10 cellular contexts compared by ENCODE assay signal in genomic region chr3:161171113-161171512, GRCh38. TPM values are rescaled to one million over a fixed set of nuclear protein-coding genes. Genes with fewer than 3 reads are reported as not detected.
A peak's percentile ranks its signal among the peaks of the same experiment; 100 is the strongest.
DNase-seq lines count a peak whose midpoint lies in the region; ATAC-seq and TF ChIP-seq lines count a peak whose summit lies in the region.
"Had no signal": no experiment of that assay in that cellular context is flagged by ENCODE, and none has a peak within 500 bp of the region (broad histone marks: within the 10 kb centered on the region; RNA-seq: fewer than 3 reads in every experiment).

No MANE protein-coding gene starts in this region.

- peaks cover 0 to 13% (median 0%) of the 10 kb centered on the region in 9 donors for H3K9me3 Mint-ChIP-seq in naive thymus-derived CD8-positive, alpha-beta T cell

- H3K36me3 Mint-ChIP-seq in naive thymus-derived CD8-positive, alpha-beta T cell = peaks cover 0 to 3% (median 0%) of the 10 kb centered on the region in 3 donors

- H3K27ac ChIP-seq in osteoblast (ENCODE audit: low read depth, low read length) = peak overlapping the region; percentile 64
- H3K27ac ChIP-seq: thoracic aorta had no signal

- H3K4me1 Mint-ChIP-seq in naive thymus-derived CD8-positive, alpha-beta T cell = no peaks in the 10 kb centered on the region

- no peaks in the 10 kb centered on the region for H3K79me2 ChIP-seq in osteoblast (ENCODE audit: insufficient read depth, low read length)

- H3K4me3 Mint-ChIP-seq in naive thymus-derived CD8-positive, alpha-beta T cell = no peak overlapping the region

- POLR2A ChIA-PET in naive thymus-derived CD8-positive, alpha-beta T cell (lab: Charles Lee) = interaction anchor here (0.6 kb wide), 1 partner anchor 12 kb away, joined by 3 read pairs; no protein-coding TSS in a partner anchor

- no peak for TF ChIP-seq CTCF in fibroblast of pulmonary artery (IDR thresholded peaks at IDR 0.05; ENCODE audit: low read length, missing control alignments)
- no peak for TF ChIP-seq CTCF in osteoblast (IDR thresholded peaks at IDR 0.05; ENCODE audit: extremely low read depth, low read depth, low read length)

- DNase-seq in ELR (ENCODE audit: low read depth) (peak; percentile 80), RKO (ENCODE audit: low spot score) (peak; percentile 54), fibroblast of pulmonary artery (ENCODE audit: low read depth) (peak; percentile 86), osteoblast (ENCODE audit: insufficient read length, low spot score, missing footprints) (peak; percentile 87), NCI-H2029 (lab: John Stamatoyannopoulos, UW) (no peak), NAMALWA (ENCODE audit: low spot score) (no peak)
- DNase-seq in naive thymus-derived CD8-positive, alpha-beta T cell = no peak
- DNase-seq: small intestine had no signal

- H3K4me2 ChIP-seq in osteoblast (ENCODE audit: insufficient read depth, low read length) = peak overlapping the region; percentile 49

- H3K9me3 ChIP-seq in osteoblast (ENCODE audit: low read depth, low read length) = no peaks in the 10 kb centered on the region

- no peaks in the 10 kb centered on the region for H3K27me3 ChIP-seq in osteoblast (ENCODE audit: insufficient read depth, low read length)

- H4K20me1 ChIP-seq in osteoblast (ENCODE audit: insufficient read depth, low read length) = no peaks in the 10 kb centered on the region

- H3K27me3 Mint-ChIP-seq in naive thymus-derived CD8-positive, alpha-beta T cell = peaks cover 0 to 11% (median 2%) of the 10 kb centered on the region in 5 donors

- no peaks in the 10 kb centered on the region for H3K36me3 ChIP-seq in osteoblast (ENCODE audit: insufficient read depth, low read length)
- H3K36me3 ChIP-seq: thoracic aorta had no signal

- H3K27ac Mint-ChIP-seq in naive thymus-derived CD8-positive, alpha-beta T cell = no peak overlapping the region

- peaks cover 17% of the 10 kb centered on the region for H3K4me1 ChIP-seq in osteoblast (ENCODE audit: insufficient read depth, low read length)

- ATAC-seq in GM18873 (IDR thresholded peaks at IDR 0.05; ENCODE audit: low FRiP score, unreplicated experiment) = no peak
- ATAC-seq in naive thymus-derived CD8-positive, alpha-beta T cell = no peak

- no peak overlapping the region for H2AFZ ChIP-seq in osteoblast (ENCODE audit: low read length)

- H3K4me3 ChIP-seq in fibroblast of pulmonary artery (replicated peaks; ENCODE audit: low read depth, low read length) = no peak overlapping the region
- no peak overlapping the region for H3K4me3 ChIP-seq in osteoblast (ENCODE audit: insufficient read depth, low read length)
- H3K4me3 ChIP-seq: thoracic aorta had no signal

RNA-seq across cellular contexts. Expression of gene NMD3, which starts 50.0 kb away (rescaled TPM):
- 94.6 and 118 TPM in 2 replicates for total RNA-seq in osteoblast
- total RNA-seq in naive thymus-derived CD8-positive, alpha-beta T cell = 10 to 100 TPM; 40.1 to 41.5 TPM
- polyA plus RNA-seq in naive thymus-derived CD8-positive, alpha-beta T cell = 10 to 100 TPM; 38.1 to 40.6 (median 39.6) TPM

Comparison
In these comparisons a context has a peak if more than half of its experiments do, and no peak if none do; other contexts are left out.
1. DNase-seq: peak in ELR (single experiment), RKO (single experiment), fibroblast of pulmonary artery (single experiment) and osteoblast (single experiment); none in NCI-H2029 (single experiment), NAMALWA (single experiment) and naive thymus-derived CD8-positive, alpha-beta T cell (0 of 10).